1 cellular context compared by ENCODE assay signal in genomic region chr3:82030932-82031331, GRCh38.
TF ChIP-seq lines count a peak whose summit lies in the region.

No MANE protein-coding gene starts in this region.

TF ChIP-seq in WTC11, 78 proteins besides CTCF, POLR2A, EP300 and RAD21 (continued from another document):
- TF ChIP-seq PRDM15 (CRISPR knock-in tag; IDR thresholded peaks at IDR 0.05) (no peak), SMAD4 (CRISPR knock-in tag; IDR thresholded peaks at IDR 0.05) (no peak), FOXP4 (CRISPR knock-in tag; IDR thresholded peaks at IDR 0.05) (no peak), NFE2L1 (CRISPR knock-in tag; IDR thresholded peaks at IDR 0.05) (no peak), RORB (CRISPR knock-in tag; IDR thresholded peaks at IDR 0.05) (no peak)
TF ChIP-seq in WTC11: peak in this region for 0.
